ENCODE assay signal across 8 cellular contexts in the genomic region with DNA sequence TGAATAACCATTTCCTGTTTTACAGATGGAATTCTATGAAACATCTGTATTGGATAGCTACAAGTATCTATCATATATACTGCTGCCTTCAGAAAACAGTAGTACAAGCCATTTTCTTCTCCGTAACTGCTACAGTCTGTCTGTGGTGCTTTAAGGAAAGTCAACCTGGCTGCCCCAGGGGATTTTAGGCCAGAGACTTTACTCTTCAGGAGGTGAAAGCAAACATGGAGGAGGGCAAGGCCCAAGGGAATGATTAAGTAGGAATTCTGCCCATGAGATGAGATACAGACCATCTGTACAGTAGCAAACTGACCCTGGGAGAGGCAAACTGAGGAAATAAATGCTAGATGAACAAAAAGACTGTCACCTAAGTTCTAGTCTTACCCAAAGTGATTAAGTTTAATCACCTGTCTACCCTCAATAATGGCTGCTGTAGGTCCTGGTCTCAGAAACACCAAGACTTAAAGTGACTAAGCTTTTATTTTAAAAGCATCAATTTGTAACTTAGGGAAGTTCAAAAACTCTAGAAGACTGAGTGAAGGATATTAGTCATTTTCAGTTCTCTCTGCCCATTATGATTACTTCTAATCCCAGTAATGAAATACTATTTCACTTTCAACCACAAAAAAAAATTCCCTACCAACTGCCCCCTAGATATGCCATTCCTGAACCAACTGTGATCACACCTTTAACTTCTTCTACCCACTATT. TPM values are rescaled to one million over a fixed set of nuclear protein-coding genes. Genes with fewer than 3 reads are reported as not detected.
DNase-seq lines count a peak whose midpoint lies in the region; ATAC-seq, FAIRE-seq and TF ChIP-seq lines count a peak whose summit lies in the region.

No MANE protein-coding gene starts in this region.

- TF ChIP-seq CTCF in GM12865 (IDR thresholded peaks at IDR 0.05; ENCODE audit: insufficient read depth, low read depth, low read length, missing control alignments) (no peak), fibroblast of villous mesenchyme (IDR thresholded peaks at IDR 0.05; ENCODE audit: insufficient read depth, low read depth, low read length) (no peak)

- H3K4me3 ChIP-seq in GM12865 (ENCODE audit: low read depth, low read length) (peak overlapping the region; percentile 29), fibroblast of villous mesenchyme (ENCODE audit: low read depth, low read length) (no peak overlapping the region)

- DNase-seq in GM12865 (ENCODE audit: low read depth) (peak; percentile 77), fibroblast of villous mesenchyme (ENCODE audit: low read depth) (peak; percentile 14), frontal cortex (ENCODE audit: low spot score in 2 of 2) (no peak), ureter (ENCODE audit: low spot score) (no peak), posterior vena cava (ENCODE audit: low spot score) (no peak)
- no peak for DNase-seq in activated CD4-positive, alpha-beta T cell treated with anti-CD3 and anti-CD28 coated beads, Interleukin-2, amount 50 U/mL, for 1 hour

- intact Hi-C loops in posterior vena cava (cut with DNase I): no loop called here

- FAIRE-seq in frontal cortex (lab: Jason Lieb, UNC): no peak

- peak; percentile 85 for ATAC-seq in GM21390 (IDR thresholded peaks at IDR 0.05; ENCODE audit: unreplicated experiment)
- peak; percentile 87 for ATAC-seq in HG03558 (IDR thresholded peaks at IDR 0.05; ENCODE audit: extremely low read depth, unreplicated experiment)

RNA-seq across cellular contexts. Expression of a gene that starts 14.8 kb away (rescaled TPM):
- total RNA-seq in fibroblast of villous mesenchyme (24.5 and 35.8 TPM in 2 replicates), frontal cortex (18.3 TPM), ureter (95.7 TPM), posterior vena cava (10 to 100 TPM; 70.8 to 84.0 TPM)

RNA-seq across cellular contexts. Expression of a gene that starts 59.7 kb away (rescaled TPM):
- total RNA-seq in fibroblast of villous mesenchyme (29.3 and 31.5 TPM in 2 replicates), frontal cortex (99.9 TPM), ureter (56.7 TPM), posterior vena cava (10 to 100 TPM; 31.6 to 35.1 TPM)

Comparison
In these comparisons a context has a peak if more than half of its experiments do, and no peak if none do; other contexts are left out.
1. DNase-seq: peak in GM12865 (single experiment) and fibroblast of villous mesenchyme (single experiment); none in frontal cortex (0 of 2), ureter (single experiment), activated CD4-positive, alpha-beta T cell treated with anti-CD3 and anti-CD28 coated beads, Interleukin-2, amount 50 U/mL, for 1 hour (single experiment) and posterior vena cava (single experiment).